In genomic region chr1:5509664-5510452, GRCh38 we compare ENCODE assay signal across 8 cellular contexts.
DNase-seq lines count a peak whose midpoint lies in the region; ATAC-seq and TF ChIP-seq lines count a peak whose summit lies in the region.

No MANE protein-coding gene starts in this region.

- H3K4me1 ChIP-seq in HEK293 (ENCODE audit: control insufficient read depth, insufficient read depth, low read length) (no peaks in the 10 kb centered on the region), SJCRH30 (no peaks in the 10 kb centered on the region), gastroesophageal sphincter (peaks cover 0 to 11% (median 0%) of the 10 kb centered on the region in 3 donors), ovary (ENCODE audit: insufficient read depth) (peaks cover 2% of the 10 kb centered on the region), tibial nerve (no peaks in the 10 kb centered on the region)

- intact Hi-C loops in ovary (cut with DNase I): loop anchor here (2.0 to 10.0 kb wide), 8 partner anchors 232 to 855 kb away; partner anchors contain the start of gene AJAP1 (in 1 of the 4)

- H3K27ac ChIP-seq in C4-2B (no peak overlapping the region), HEK293 (ENCODE audit: extremely low read depth, low read depth, low read length) (no peak overlapping the region), SJCRH30 (no peak overlapping the region), gastroesophageal sphincter (no peak overlapping the region), ovary (no peak overlapping the region), tibial nerve (no peak overlapping the region)

- DNase-seq in SJCRH30 (peak; percentile 86 to 92), ovary (peak; percentile 50 to 81 (median 72)), tibial nerve (ENCODE audit: low spot score in 2 of 2) (peak in 1 of 2 donors; percentile 50)
- peak; percentile 57 for DNase-seq in activated T-helper 9 cell treated with anti-CD3 and anti-CD28 coated beads, Interleukin-2, amount 50 U/mL, for 16 hours (ENCODE audit: low read depth)

- CTCF ChIA-PET in HEK293 (lab: Yijun Ruan, JAX): interaction anchor here (0.6 to 3.9 kb wide), 25 partner anchors 9 to 1163 kb away, joined by 3 to 32 read pairs (median 4); no protein-coding TSS in a partner anchor

- peak; percentile 35 for ATAC-seq in gastroesophageal sphincter
- no peak for ATAC-seq in GM18511 (IDR thresholded peaks at IDR 0.05; ENCODE audit: unreplicated experiment)

- no peak for TF ChIP-seq EP300 in gastroesophageal sphincter (IDR thresholded peaks at IDR 0.05)
- no peak for TF ChIP-seq EP300 in ovary (IDR thresholded peaks at IDR 0.05)
- no peak for TF ChIP-seq EP300 in tibial nerve (IDR thresholded peaks at IDR 0.05)

- H3K36me3 ChIP-seq in HEK293 (ENCODE audit: control insufficient read depth in 2 of 2, insufficient read depth in 1 of 2, low read length in 2 of 2): no peaks in the 10 kb centered on the region
- H3K36me3 ChIP-seq in SJCRH30: no peaks in the 10 kb centered on the region
- no peaks in the 10 kb centered on the region for H3K36me3 ChIP-seq in gastroesophageal sphincter
- H3K36me3 ChIP-seq in ovary: no peaks in the 10 kb centered on the region
- no peaks in the 10 kb centered on the region for H3K36me3 ChIP-seq in tibial nerve

- H3K4me3 ChIP-seq in HEK293 (ENCODE audit: low read depth, low read length): no peak overlapping the region
- no peak overlapping the region for H3K4me3 ChIP-seq in SJCRH30
- no peak overlapping the region for H3K4me3 ChIP-seq in gastroesophageal sphincter
- H3K4me3 ChIP-seq in ovary: no peak overlapping the region
- no peak overlapping the region for H3K4me3 ChIP-seq in tibial nerve

- H3K27me3 ChIP-seq in SJCRH30 (peaks cover 20% of the 10 kb centered on the region; the same call in 1 of the 2 replicates), gastroesophageal sphincter (peaks cover 60% of the 10 kb centered on the region), ovary (no peaks in the 10 kb centered on the region), tibial nerve (no peaks in the 10 kb centered on the region)

- TF ChIP-seq POLR2A in gastroesophageal sphincter (IDR thresholded peaks at IDR 0.05) (no peak), ovary (IDR thresholded peaks at IDR 0.05) (no peak), tibial nerve (IDR thresholded peaks at IDR 0.05) (no peak)

- POLR2A ChIA-PET in HEK293 (lab: Yijun Ruan, JAX): no interaction called here

- WGBS in gastroesophageal sphincter (ENCODE audit: low coverage in 1 of 2), 2 donors: 41 to 53% methylated on average over 10 to 13 of the region's 21 CpGs
- 28 to 33% (median 31%) methylated on average over 21 of the region's 21 CpGs for WGBS in ovary, 3 donors
- 44 to 47% methylated on average over 16 to 17 of the region's 21 CpGs for WGBS in tibial nerve, 2 donors

- TF ChIP-seq CTCF in C4-2B (conservative IDR thresholded peaks at IDR 0.05) (peak; percentile 91), HEK293 (tag by site-specific recombination; IDR thresholded peaks at IDR 0.05) (peak; percentile 70), gastroesophageal sphincter (IDR thresholded peaks at IDR 0.05) (peak in 3 of 4 experiments; percentile 86 to 98 (median 89)), ovary (IDR thresholded peaks at IDR 0.05) (peak; percentile 85 to 90 (median 86)), tibial nerve (IDR thresholded peaks at IDR 0.05) (peak; percentile 87 to 97 (median 92))

- no peaks in the 10 kb centered on the region for H3K9me3 ChIP-seq in HEK293 (ENCODE audit: control insufficient read depth, insufficient read depth, low read depth, low read length)
- no peaks in the 10 kb centered on the region for H3K9me3 ChIP-seq in SJCRH30 (replicated peaks)
- no peaks in the 10 kb centered on the region for H3K9me3 ChIP-seq in gastroesophageal sphincter
- no peaks in the 10 kb centered on the region for H3K9me3 ChIP-seq in ovary
- no peaks in the 10 kb centered on the region for H3K9me3 ChIP-seq in tibial nerve

TF ChIP-seq in HEK293, 187 proteins besides CTCF, POLR2A, EP300 and RAD21:
- TF ChIP-seq ZNF654 (tag by site-specific recombination; IDR thresholded peaks at IDR 0.05; ENCODE audit: low read depth) (peak; percentile 43), ZNF416 (tag by site-specific recombination; IDR thresholded peaks at IDR 0.05) (no peak), KLF16 (tag by site-specific recombination; IDR thresholded peaks at IDR 0.05) (no peak), ZBTB10 (tag by site-specific recombination; IDR thresholded peaks at IDR 0.05) (0 out of 2 replicates have a peak, but pooled peaks have one; percentile 29), ZNF792 (tag by site-specific recombination; IDR thresholded peaks at IDR 0.05) (no peak), ZNF214 (tag by site-specific recombination; IDR thresholded peaks at IDR 0.05; ENCODE audit: borderline replicate concordance) (no peak), SETDB1 (IDR thresholded peaks at IDR 0.05; ENCODE audit: insufficient read length, low read length) (no peak), GLIS1 (tag by site-specific recombination; IDR thresholded peaks at IDR 0.05) (peak; percentile 28; the same call in 1 of the 2 replicates), ZBTB48 (tag by site-specific recombination; IDR thresholded peaks at IDR 0.05) (0 out of 2 replicates have a peak, but pooled peaks have one; percentile 15)
